8 cellular contexts compared by ENCODE assay signal in the genomic region with DNA sequence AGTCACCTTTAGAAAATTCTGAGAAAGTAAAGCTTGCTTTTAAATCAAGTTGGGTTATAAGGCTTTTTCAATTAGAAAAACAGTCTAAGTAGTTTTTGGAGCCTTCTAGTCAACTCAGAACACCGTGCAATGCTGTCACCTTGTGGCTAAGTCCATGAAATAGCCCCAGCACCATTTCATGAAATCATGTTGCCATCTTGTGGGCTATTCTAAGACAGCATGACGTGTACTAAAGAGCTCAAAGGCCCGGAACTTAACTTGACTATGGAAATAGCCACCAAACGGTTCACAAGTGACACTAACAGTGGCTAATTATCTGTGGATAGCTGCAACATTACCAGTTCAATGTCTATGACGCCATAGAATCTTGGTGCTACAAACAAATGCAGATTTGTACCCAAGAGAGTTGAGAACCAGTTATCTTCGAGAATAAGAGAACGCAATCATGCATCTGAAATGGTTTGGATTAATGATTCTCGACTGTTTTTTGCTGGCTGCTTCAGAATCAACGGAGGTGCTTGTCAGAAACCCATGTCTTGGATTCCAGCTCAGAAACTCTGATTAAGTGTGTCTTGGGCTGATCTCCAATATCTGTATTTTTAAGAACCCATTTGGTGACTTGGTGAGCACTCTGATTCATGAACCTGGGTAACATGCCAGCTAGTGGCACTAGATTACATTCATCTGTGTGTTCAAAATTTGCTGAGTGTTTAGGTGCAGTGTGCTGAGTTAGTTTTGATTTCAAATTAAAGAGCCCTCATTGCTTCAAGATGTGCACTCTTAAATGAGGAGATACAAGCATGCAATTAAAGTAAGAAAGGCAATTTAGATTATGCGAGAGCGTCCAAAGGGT.
DNase-seq lines count a peak whose midpoint lies in the region; ATAC-seq and TF ChIP-seq lines count a peak whose summit lies in the region.

No MANE protein-coding gene starts in this region.

- CTCF ChIA-PET in CD4-positive, alpha-beta memory T cell (lab: Charles Lee; ENCODE audit: partially characterized antibody): interaction anchor here (0.5 to 1.6 kb wide), 15 partner anchors 9 to 1102 kb away, joined by 3 to 27 read pairs (median 4); a partner anchor contains a TSS

- intact Hi-C loops in CD4-positive, alpha-beta memory T cell (cut with micrococcal nuclease): loop anchor here (1.0 kb wide), 1 partner anchor 1090 kb away; no protein-coding TSS in a partner anchor
- intact Hi-C loops in lower lobe of right lung (cut with DNase I): no loop called here

- H3K9me3 ChIP-seq in CD4-positive, alpha-beta memory T cell (ENCODE audit: control insufficient read depth in 1 of 2, low read length in 2 of 2): no peaks in the 10 kb centered on the region
- H3K9me3 ChIP-seq in lower lobe of right lung: no peaks in the 10 kb centered on the region

- H3K27me3 Mint-ChIP-seq in CD4-positive, alpha-beta memory T cell: peaks cover 0 to 1% of the 10 kb centered on the region in 2 donors

- ATAC-seq in GM19025 (IDR thresholded peaks at IDR 0.05; ENCODE audit: low read depth, unreplicated experiment) (peak; percentile 99), HG03108 (IDR thresholded peaks at IDR 0.05; ENCODE audit: unreplicated experiment) (peak; percentile 99), lower lobe of right lung (peak; percentile 98)
- ATAC-seq in stimulated activated naive CD8-positive, alpha-beta T cell treated with anti-CD3 and anti-CD28 coated beads, Interleukin-15, Interleukin-2, amounts not matched to agents 100 U/mL and 50 U/mL, for 24 hours: peak; percentile 93

- H3K27me3 ChIP-seq in CD4-positive, alpha-beta memory T cell (ENCODE audit: insufficient read depth, low read length): no peaks in the 10 kb centered on the region
- no peaks in the 10 kb centered on the region for H3K27me3 ChIP-seq in lower lobe of right lung (ENCODE audit: low read depth)

- no peak overlapping the region for H3K27ac Mint-ChIP-seq in CD4-positive, alpha-beta memory T cell

- H3K9me3 Mint-ChIP-seq in CD4-positive, alpha-beta memory T cell: no peaks in the 10 kb centered on the region

- no peaks in the 10 kb centered on the region for H3K4me1 ChIP-seq in CD4-positive, alpha-beta memory T cell (ENCODE audit: insufficient read depth, low read length)
- H3K4me1 ChIP-seq in lower lobe of right lung: no peaks in the 10 kb centered on the region

- POLR2A ChIA-PET in CD4-positive, alpha-beta memory T cell (lab: Charles Lee; ENCODE audit: partially characterized antibody): interaction anchor here (1.2 to 1.7 kb wide), 2 partner anchors 1032 to 1091 kb away, joined by 4 read pairs; no protein-coding TSS in a partner anchor

- H3K36me3 Mint-ChIP-seq in CD4-positive, alpha-beta memory T cell: no peaks in the 10 kb centered on the region

- peak; percentile 55 to 61 (median 58) for DNase-seq in CD4-positive, alpha-beta memory T cell
- DNase-seq in NCI-H2107 (lab: John Stamatoyannopoulos, UW) (peak; percentile 11), T1000 (lab: John Stamatoyannopoulos, UW) (peak; percentile 34), dermis blood vessel endothelial cell (peak; percentile 50), lower lobe of right lung (no peak)
- DNase-seq in stimulated activated naive CD8-positive, alpha-beta T cell treated with anti-CD3 and anti-CD28 coated beads, Interleukin-15, Interleukin-2, amounts not matched to agents 100 U/mL and 50 U/mL, for 24 hours: peak; percentile 33

- H3K4me3 Mint-ChIP-seq in CD4-positive, alpha-beta memory T cell: no peak overlapping the region

- H3K4me3 ChIP-seq in CD4-positive, alpha-beta memory T cell (ENCODE audit: low read length in 2 of 2): no peak overlapping the region
- H3K4me3 ChIP-seq in lower lobe of right lung: no peak overlapping the region

- H3K27ac ChIP-seq in CD4-positive, alpha-beta memory T cell (ENCODE audit: low read depth, low read length): no peak overlapping the region
- no peak overlapping the region for H3K27ac ChIP-seq in lower lobe of right lung

- H3K4me1 Mint-ChIP-seq in CD4-positive, alpha-beta memory T cell: no peaks in the 10 kb centered on the region

- no peaks in the 10 kb centered on the region for H3K36me3 ChIP-seq in CD4-positive, alpha-beta memory T cell (ENCODE audit: insufficient read depth, low read length)
- no peaks in the 10 kb centered on the region for H3K36me3 ChIP-seq in lower lobe of right lung

- TF ChIP-seq CTCF in lower lobe of right lung (IDR thresholded peaks at IDR 0.05): peak; percentile 81
